In the genomic region with DNA sequence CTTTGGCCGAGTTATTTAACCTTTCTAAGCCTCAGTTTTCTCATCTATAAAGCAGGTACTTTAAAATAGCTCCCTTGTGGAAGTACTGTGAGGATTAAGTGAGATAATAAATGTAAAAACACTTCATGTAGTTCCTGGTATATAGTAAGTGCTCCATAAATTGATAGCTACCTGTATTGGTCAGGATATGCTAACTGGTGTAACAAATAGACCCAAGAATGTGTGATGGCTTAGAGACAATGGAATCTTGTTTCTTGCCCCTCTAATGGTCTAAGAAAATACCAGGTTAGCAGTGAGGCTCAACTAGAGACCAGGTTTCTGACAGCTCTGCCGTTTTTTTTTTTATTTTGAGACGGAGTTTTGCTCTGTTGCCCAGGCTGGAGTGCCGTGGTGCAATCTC, we compare ENCODE assay signal across 19 cellular contexts. TPM values are rescaled to one million over a fixed set of nuclear protein-coding genes. Genes with fewer than 3 reads are reported as not detected.
DNase-seq lines count a peak whose midpoint lies in the region; ATAC-seq and TF ChIP-seq lines count a peak whose summit lies in the region.
"Had no signal": no experiment of that assay in that cellular context is flagged by ENCODE, and none has a peak within 500 bp of the region (broad histone marks: within the 10 kb centered on the region; RNA-seq: fewer than 3 reads in every experiment).

No MANE protein-coding gene starts in this region.

- no peak for TF ChIP-seq CTCF in heart right ventricle (IDR thresholded peaks at IDR 0.05)
- TF ChIP-seq CTCF in body of pancreas (IDR thresholded peaks at IDR 0.05): no peak
- TF ChIP-seq CTCF in osteocyte (IDR thresholded peaks at IDR 0.05): no peak
- TF ChIP-seq CTCF in uterus (IDR thresholded peaks at IDR 0.05): no peak

- ATAC-seq in heart right ventricle (no peak), Right ventricle myocardium inferior (no peak), body of pancreas (no peak)
- ATAC-seq: activated T-helper 17 cell treated with anti-CD3 and anti-CD28 coated beads, Interleukin-2, amount 50 U/mL, for 72 hours had no signal

- peaks cover 85% of the 10 kb centered on the region for H3K4me1 Mint-ChIP-seq in osteocyte (ENCODE audit: unreplicated experiment)

- H3K36me3 ChIP-seq in heart right ventricle: no peaks in the 10 kb centered on the region
- H3K36me3 ChIP-seq in body of pancreas (replicated peaks in 1 of 2; ENCODE audit: insufficient read depth in 1 of 2, low read depth in 2 of 2): no peaks in the 10 kb centered on the region
- no peaks in the 10 kb centered on the region for H3K36me3 ChIP-seq in uterus

- no peaks in the 10 kb centered on the region for H3K36me3 Mint-ChIP-seq in osteocyte (ENCODE audit: unreplicated experiment)
- H3K36me3 Mint-ChIP-seq: brain, mesothelial cell of epicardium had no signal

- H3K9me3 Mint-ChIP-seq in osteocyte (ENCODE audit: unreplicated experiment): no peaks in the 10 kb centered on the region
- H3K9me3 Mint-ChIP-seq: activated T-helper 17 cell treated with anti-CD3 and anti-CD28 coated beads, Interleukin-2, amount 50 U/mL, for 72 hours; brain; mesothelial cell of epicardium had no signal

- intact Hi-C loops in heart right ventricle (cut with DNase I) (loop anchor here in 5 of 10 donors (2.0 to 10.0 kb wide), 5 partner anchors 137 to 231 kb away; partner anchors contain the start of genes RARA (in 3 of the 5) and GJD3 (in 1 of the 5)), Right ventricle myocardium inferior (cut with DNase I) (no loop called here), body of pancreas (cut with DNase I) (loop anchor here (10.0 kb wide), 1 partner anchor 91 kb away; the partner anchor contains the start of gene IGFBP4), uterus (cut with DNase I; ENCODE audit: low total_unique reads) (loop anchor here (10.0 kb wide), 2 partner anchors 61 to 181 kb away; no protein-coding TSS in a partner anchor)

- H3K27ac ChIP-seq in heart right ventricle (peak overlapping the region; percentile 5 to 97 (median 89)), body of pancreas (peak overlapping the region in 3 of 4 donors; percentile 63 to 88 (median 85)), uterus (peak overlapping the region; percentile 93 to 98)

- H3K27me3 ChIP-seq in heart right ventricle (no peaks in the 10 kb centered on the region), body of pancreas (no peaks in the 10 kb centered on the region), uterus (no peaks in the 10 kb centered on the region)

- no peak for DNase-seq in heart right ventricle
- DNase-seq in Right ventricle myocardium inferior (ENCODE audit: missing footprints): no peak
- DNase-seq in body of pancreas: no peak
- DNase-seq in osteocyte (ENCODE audit: extremely low spot score, unreplicated experiment): no peak
- DNase-seq in uterus: no peak
- no peak for DNase-seq in cerebellum (ENCODE audit: low spot score)
- DNase-seq in AG08396 (ENCODE audit: low spot score): no peak
- no peak for DNase-seq in cortex of kidney (lab: John Stamatoyannopoulos, UW)
- DNase-seq: activated CD4-positive, alpha-beta T cell treated with anti-CD3 and anti-CD28 coated beads, Interleukin-2, amount 50 U/mL, for 4 hours; DMS 273 treated with DMSO at 0.1 percent for 48 hours; foreskin fibroblast; NCI-H1436; NK-92 treated with Interleukin-12 subunit alpha and Interleukin-12 subunit beta, amount 100 ng/mL, for 24 hours; occipital lobe; SHP77 had no signal

- TF ChIP-seq POLR2A in body of pancreas (IDR thresholded peaks at IDR 0.05) (no peak), uterus (IDR thresholded peaks at IDR 0.05) (no peak)

- H3K4me1 ChIP-seq in heart right ventricle (peaks cover 29 to 87% (median 71%) of the 10 kb centered on the region in 9 donors), body of pancreas (peaks cover 42% of the 10 kb centered on the region), uterus (peaks cover 0 to 25% of the 10 kb centered on the region in 2 donors)

- WGBS in heart right ventricle, 2 donors: 76 to 88% methylated on average over 4 of the region's 4 CpGs
- 64 to 67% methylated on average over 4 of the region's 4 CpGs for WGBS in body of pancreas, 2 donors

- H3K4me3 Mint-ChIP-seq in osteocyte (ENCODE audit: unreplicated experiment): no peak overlapping the region
- H3K4me3 Mint-ChIP-seq: mesothelial cell of epicardium had no signal

- H3K27ac Mint-ChIP-seq in osteocyte (ENCODE audit: unreplicated experiment): peak overlapping the region; percentile 77

- H3K9me3 ChIP-seq in heart right ventricle (no peaks in the 10 kb centered on the region), body of pancreas (no peaks in the 10 kb centered on the region), uterus (no peaks in the 10 kb centered on the region)

- no peaks in the 10 kb centered on the region for H3K27me3 Mint-ChIP-seq in osteocyte (ENCODE audit: unreplicated experiment)
- H3K27me3 Mint-ChIP-seq: activated T-helper 17 cell treated with anti-CD3 and anti-CD28 coated beads, Interleukin-2, amount 50 U/mL, for 72 hours had no signal

- H3K4me3 ChIP-seq in heart right ventricle (no peak overlapping the region), body of pancreas (no peak overlapping the region), uterus (no peak overlapping the region)

RNA-seq across cellular contexts. Expression of gene CCR7, which starts 29.8 kb away (rescaled TPM):
- total RNA-seq in heart right ventricle (1 to 10 TPM in 1 of 10 donors, under 1 TPM in 3, not detected in 6; 0.10 to 1.7 (median 0.48) TPM), Right ventricle myocardium inferior (not detected), body of pancreas (under 1 TPM in 1 of 2 donors, not detected in 1; 0.26 TPM), osteocyte (0.21 TPM in 1 of 2 replicates, not detected in the other), uterus (under 1 TPM in 1 of 4 donors, not detected in 3; 0.14 TPM), cerebellum (not detected)
- under 1 TPM in 1 of 2 donors, not detected in 1; 0.46 TPM for polyA plus RNA-seq in heart right ventricle
- total RNA-seq: occipital lobe had no signal

RNA-seq across cellular contexts. Expression of gene TNS4, which starts 34.0 kb away (rescaled TPM):
- total RNA-seq in heart right ventricle (under 1 TPM in 1 of 10 donors, not detected in 9; 0.62 TPM), Right ventricle myocardium inferior (not detected), body of pancreas (not detected), osteocyte (0.21 and 0.73 TPM in 2 replicates), uterus (1 to 10 TPM in 1 of 4 donors, under 1 TPM in 2, not detected in 1; 0.09 to 2.6 (median 0.28) TPM), cerebellum (not detected)
- polyA plus RNA-seq in heart right ventricle: under 1 TPM in 1 of 2 donors, not detected in 1; 0.01 TPM
- total RNA-seq: mesothelial cell of epicardium, occipital lobe, temporal lobe had no signal
